ENCODE assay signal across 19 cellular contexts in the genomic region with DNA sequence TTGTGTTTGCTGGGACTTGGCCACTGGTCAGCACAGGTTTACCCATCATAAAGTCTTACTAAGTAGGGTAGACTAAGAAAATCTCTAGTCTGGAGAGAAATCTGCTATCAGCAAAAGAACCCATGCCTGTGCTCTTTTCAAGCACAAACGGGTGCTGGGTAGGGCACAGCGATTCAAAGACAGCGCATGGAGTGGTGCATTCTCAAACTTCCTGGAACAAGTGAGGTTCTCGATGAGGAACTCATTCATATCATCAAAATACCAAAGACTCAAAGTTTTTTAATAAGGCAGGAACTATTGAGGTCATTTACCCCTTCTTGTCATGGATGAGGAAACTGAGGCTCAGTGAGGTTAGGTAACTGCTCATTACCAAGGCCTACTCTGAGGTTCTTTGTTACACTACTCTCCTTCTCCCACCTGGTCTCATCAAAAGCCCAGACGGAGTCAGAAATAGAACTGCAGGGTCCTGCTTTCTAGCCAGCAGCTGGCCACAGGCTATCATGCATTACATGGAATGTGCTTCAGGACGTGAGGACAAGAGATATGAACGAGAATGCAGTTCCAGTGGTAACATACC.
DNase-seq lines count a peak whose midpoint lies in the region; ATAC-seq, FAIRE-seq and TF ChIP-seq lines count a peak whose summit lies in the region.
"Had no signal": no experiment of that assay in that cellular context is flagged by ENCODE, and none has a peak within 500 bp of the region (broad histone marks: within the 10 kb centered on the region; RNA-seq: fewer than 3 reads in every experiment).

No MANE protein-coding gene starts in this region.

- no peak for FAIRE-seq in astrocyte (lab: Jason Lieb, UNC)
- FAIRE-seq: colon, K562 had no signal

- intact Hi-C loops in CD8-positive, alpha-beta T cell (cut with DNase I, micrococcal nuclease) = loop anchor here in 1 of 2 experiments (10.0 kb wide), 2 partner anchors 118 to 382 kb away; no protein-coding TSS in a partner anchor

- H3K27me3 Mint-ChIP-seq in stimulated activated naive CD8-positive, alpha-beta T cell treated with anti-CD3 and anti-CD28 coated beads, Interleukin-15, Interleukin-2, amounts not matched to agents 100 ng/mL and 50 ng/mL, for 24 hours = no peaks in the 10 kb centered on the region
- no peaks in the 10 kb centered on the region for H3K27me3 Mint-ChIP-seq in astrocyte (ENCODE audit: low read depth, unreplicated experiment)
- H3K27me3 Mint-ChIP-seq in CD8-positive, alpha-beta T cell (ENCODE audit: low read depth) = no peaks in the 10 kb centered on the region

- CTCF ChIA-PET in CD8-positive, alpha-beta T cell (lab: Charles Lee) = no interaction called here

- no peak overlapping the region for H3K4me2 ChIP-seq in astrocyte (ENCODE audit: low read length)

- H3K27me3 ChIP-seq in astrocyte (ENCODE audit: insufficient read depth, low read length) (no peaks in the 10 kb centered on the region), rectal smooth muscle tissue (ENCODE audit: control insufficient read depth, insufficient read depth, low read length) (no peaks in the 10 kb centered on the region)
- no peaks in the 10 kb centered on the region for H3K27me3 ChIP-seq in CD8-positive, alpha-beta T cell (ENCODE audit: insufficient read depth, low read length)

- H3K9me3 Mint-ChIP-seq in stimulated activated naive CD8-positive, alpha-beta T cell treated with anti-CD3 and anti-CD28 coated beads, Interleukin-15, Interleukin-2, amounts not matched to agents 100 ng/mL and 50 ng/mL, for 24 hours = no peaks in the 10 kb centered on the region
- no peaks in the 10 kb centered on the region for H3K9me3 Mint-ChIP-seq in astrocyte (ENCODE audit: unreplicated experiment)
- no peaks in the 10 kb centered on the region for H3K9me3 Mint-ChIP-seq in CD8-positive, alpha-beta T cell

- H3K9me3 ChIP-seq in astrocyte (ENCODE audit: insufficient read depth, low read depth, low read length) = no peaks in the 10 kb centered on the region
- H3K9me3 ChIP-seq in CD8-positive, alpha-beta T cell (ENCODE audit: low read length) = no peaks in the 10 kb centered on the region

- H3K4me1 ChIP-seq in astrocyte (ENCODE audit: insufficient read depth, low read length) (peaks cover 6% of the 10 kb centered on the region), rectal smooth muscle tissue (ENCODE audit: control insufficient read depth, insufficient read depth, low read length) (peaks cover 28% of the 10 kb centered on the region)
- H3K4me1 ChIP-seq in CD8-positive, alpha-beta T cell (ENCODE audit: insufficient read depth, low read length) = peaks cover 25% of the 10 kb centered on the region

- ATAC-seq in stimulated activated naive CD8-positive, alpha-beta T cell treated with anti-CD3 and anti-CD28 coated beads, Interleukin-15, Interleukin-2, amounts not matched to agents 100 U/mL and 50 U/mL, for 24 hours = no peak
- no peak for ATAC-seq in CD8-positive, alpha-beta T cell
- no peak for ATAC-seq in GM18861 (IDR thresholded peaks at IDR 0.05; ENCODE audit: unreplicated experiment)
- ATAC-seq: K562 had no signal

- no peaks in the 10 kb centered on the region for H3K36me3 ChIP-seq in astrocyte (ENCODE audit: insufficient read depth, low read length)
- H3K36me3 ChIP-seq in rectal smooth muscle tissue (ENCODE audit: control insufficient read depth, insufficient read depth, low read length) = no peaks in the 10 kb centered on the region
- H3K36me3 ChIP-seq in CD8-positive, alpha-beta T cell (ENCODE audit: insufficient read depth, low read length) = no peaks in the 10 kb centered on the region

- TF ChIP-seq CTCF in astrocyte (IDR thresholded peaks at IDR 0.05; ENCODE audit: insufficient read depth, low read depth, low read length) = no peak
- no peak for TF ChIP-seq CTCF in CD8-positive, alpha-beta T cell (IDR thresholded peaks at IDR 0.05)

- H2AFZ ChIP-seq in astrocyte (ENCODE audit: low read depth, low read length) = no peak overlapping the region

- no peaks in the 10 kb centered on the region for H3K79me2 ChIP-seq in astrocyte (ENCODE audit: insufficient read depth, low read length)

- peaks cover 76% of the 10 kb centered on the region for H3K4me1 Mint-ChIP-seq in stimulated activated naive CD8-positive, alpha-beta T cell treated with anti-CD3 and anti-CD28 coated beads, Interleukin-15, Interleukin-2, amounts not matched to agents 100 ng/mL and 50 ng/mL, for 24 hours (ENCODE audit: low read depth)
- H3K4me1 Mint-ChIP-seq in astrocyte (ENCODE audit: low read depth, unreplicated experiment) = peaks cover 49% of the 10 kb centered on the region
- H3K4me1 Mint-ChIP-seq in CD8-positive, alpha-beta T cell (ENCODE audit: low read depth) = peaks cover 38% of the 10 kb centered on the region

- no peak overlapping the region for H3K4me3 Mint-ChIP-seq in stimulated activated naive CD8-positive, alpha-beta T cell treated with anti-CD3 and anti-CD28 coated beads, Interleukin-15, Interleukin-2, amounts not matched to agents 100 ng/mL and 50 ng/mL, for 24 hours
- no peak overlapping the region for H3K4me3 Mint-ChIP-seq in astrocyte (ENCODE audit: unreplicated experiment)
- H3K4me3 Mint-ChIP-seq in CD8-positive, alpha-beta T cell = no peak overlapping the region

- H3K27ac ChIP-seq in astrocyte (ENCODE audit: low read depth, low read length) = no peak overlapping the region
- peak overlapping the region; percentile 11 for H3K27ac ChIP-seq in rectal smooth muscle tissue (ENCODE audit: low read depth, low read length)
- no peak overlapping the region for H3K27ac ChIP-seq in CD8-positive, alpha-beta T cell (ENCODE audit: low read depth, low read length)

- H3K27ac Mint-ChIP-seq in stimulated activated naive CD8-positive, alpha-beta T cell treated with anti-CD3 and anti-CD28 coated beads, Interleukin-15, Interleukin-2, amounts not matched to agents 100 ng/mL and 50 ng/mL, for 24 hours = peak overlapping the region; percentile 86
- H3K27ac Mint-ChIP-seq in astrocyte (ENCODE audit: unreplicated experiment) = peak overlapping the region; percentile 37
- no peak overlapping the region for H3K27ac Mint-ChIP-seq in CD8-positive, alpha-beta T cell

- no peaks in the 10 kb centered on the region for H4K20me1 ChIP-seq in astrocyte (ENCODE audit: insufficient read depth, low read length)

- H3K36me3 Mint-ChIP-seq in stimulated activated naive CD8-positive, alpha-beta T cell treated with anti-CD3 and anti-CD28 coated beads, Interleukin-15, Interleukin-2, amounts not matched to agents 100 ng/mL and 50 ng/mL, for 24 hours (ENCODE audit: low read depth) = no peaks in the 10 kb centered on the region
- no peaks in the 10 kb centered on the region for H3K36me3 Mint-ChIP-seq in astrocyte (ENCODE audit: low read depth, unreplicated experiment)
- no peaks in the 10 kb centered on the region for H3K36me3 Mint-ChIP-seq in CD8-positive, alpha-beta T cell

- H3K9ac ChIP-seq in astrocyte (ENCODE audit: low read length) (no peak overlapping the region), rectal smooth muscle tissue (ENCODE audit: low read length) (no peak overlapping the region)

- no peak for DNase-seq in stimulated activated naive CD8-positive, alpha-beta T cell treated with anti-CD3 and anti-CD28 coated beads, Interleukin-15, Interleukin-2, amounts not matched to agents 100 U/mL and 50 U/mL, for 24 hours
- DNase-seq in astrocyte (ENCODE audit: low read depth) = no peak
- DNase-seq in SKM-1 treated with dmso at 0.1 percent for 144 hours (lab: John Stamatoyannopoulos, UW; ENCODE audit: unreplicated experiment) = no peak
- no peak for DNase-seq in cerebellar nuclear complex (lab: John Stamatoyannopoulos, UW)
- DNase-seq in CD8-positive, alpha-beta T cell = no peak
- DNase-seq: activated T-cell treated with anti-CD3 and anti-CD28 coated beads for 4 hours, glutamatergic neuron, GOT3, islet precursor cell, NCI-H1436 treated with DMSO at 0.1 percent for 48 hours, NCI-H446, OCI-M1, posterior cingulate gyrus, SW 1271 had no signal

- no peak overlapping the region for H3K4me3 ChIP-seq in astrocyte (ENCODE audit: insufficient read depth, low read depth, low read length)
- H3K4me3 ChIP-seq in rectal smooth muscle tissue (ENCODE audit: low read length) = no peak overlapping the region
- no peak overlapping the region for H3K4me3 ChIP-seq in CD8-positive, alpha-beta T cell (ENCODE audit: low read depth, low read length)
- H3K4me3 ChIP-seq: K562 had no signal

- POLR2A ChIA-PET in CD8-positive, alpha-beta T cell (lab: Charles Lee) = no interaction called here
